ENCODE assay signal across 7 cellular contexts in genomic region chr7:141649137-141649864, GRCh38. TPM values are rescaled to one million over a fixed set of nuclear protein-coding genes. Genes with fewer than 3 reads are reported as not detected.
A peak's percentile ranks its signal among the peaks of the same experiment; 100 is the strongest.
DNase-seq lines count a peak whose midpoint lies in the region; ATAC-seq and TF ChIP-seq lines count a peak whose summit lies in the region.

No MANE protein-coding gene starts in this region.

- ATAC-seq in GM19438 (IDR thresholded peaks at IDR 0.05; ENCODE audit: low read depth, unreplicated experiment), result peak; percentile 81
- peak; percentile 77 for ATAC-seq in HG03025 (IDR thresholded peaks at IDR 0.05; ENCODE audit: low FRiP score, unreplicated experiment)
- peak; percentile 89 for ATAC-seq in stimulated activated memory B cell treated with anti-CD40 and anti-IgM and Interleukin-4, amounts not matched to agents 10 μg/mL and 1 μg/mL and 100 μg/mL, for 72 hours

- H3K9me3 ChIP-seq in ectodermal cell (ENCODE audit: control insufficient read depth, low read length), result no peaks in the 10 kb centered on the region

- CTCF ChIA-PET in HEK293T (lab: Yijun Ruan, JAX), result interaction anchor here (0.6 to 2.5 kb wide), 11 partner anchors 9 to 926 kb away, joined by 3 to 12 read pairs (median 4); no protein-coding TSS in a partner anchor

- H3K9me3 Mint-ChIP-seq in stimulated activated memory B cell treated with anti-CD40 and anti-IgM and Interleukin-4, amounts not matched to agents 10 μg/mL and 1 μg/mL and 100 μg/mL, for 72 hours, result no peaks in the 10 kb centered on the region

- H3K27ac ChIP-seq in ectodermal cell (ENCODE audit: insufficient read depth, low read depth, low read length, poor library complexity, severe bottlenecking), result peak overlapping the region; percentile 93

- H3K27ac Mint-ChIP-seq in stimulated activated memory B cell treated with anti-CD40 and anti-IgM and Interleukin-4, amounts not matched to agents 10 μg/mL and 1 μg/mL and 100 μg/mL, for 72 hours, result peak overlapping the region; percentile 89

- H3K27me3 ChIP-seq in ectodermal cell (ENCODE audit: control insufficient read depth, insufficient read depth, low read length, poor library complexity, severe bottlenecking), result no peaks in the 10 kb centered on the region

- H3K36me3 ChIP-seq in ectodermal cell (ENCODE audit: control insufficient read depth, insufficient read depth, low read length), result no peaks in the 10 kb centered on the region

- no peak for DNase-seq in HEK293T (ENCODE audit: extremely low spot score)
- no peak for DNase-seq in NOMO-1 treated with dmso at 0.1 percent for 144 hours (lab: John Stamatoyannopoulos, UW; ENCODE audit: unreplicated experiment)
- no peak for DNase-seq in nucleus accumbens (lab: John Stamatoyannopoulos, UW)

- no peak overlapping the region for H3K4me3 ChIP-seq in ectodermal cell (ENCODE audit: insufficient read depth, low read depth, low read length)

- peak overlapping the region; percentile 56 for H3K4me3 Mint-ChIP-seq in stimulated activated memory B cell treated with anti-CD40 and anti-IgM and Interleukin-4, amounts not matched to agents 10 μg/mL and 1 μg/mL and 100 μg/mL, for 72 hours

- H3K4me1 Mint-ChIP-seq in stimulated activated memory B cell treated with anti-CD40 and anti-IgM and Interleukin-4, amounts not matched to agents 10 μg/mL and 1 μg/mL and 100 μg/mL, for 72 hours, result peaks cover 31% of the 10 kb centered on the region

- H3K4me1 ChIP-seq in ectodermal cell (ENCODE audit: control insufficient read depth, insufficient read depth, low read length), result peaks cover 8% of the 10 kb centered on the region

- POLR2A ChIA-PET in HEK293T (lab: Yijun Ruan, JAX), result interaction anchor here (1.0 to 1.9 kb wide), 3 partner anchors 88 to 635 kb away, joined by 3 to 6 read pairs (median 4); partner anchors contain the start of genes MRPS33 and SSBP1

- 80 to 89% methylated on average over 8 of the region's 8 CpGs for WGBS in ectodermal cell, 2 experiments

- peaks cover 30% of the 10 kb centered on the region for H3K36me3 Mint-ChIP-seq in stimulated activated memory B cell treated with anti-CD40 and anti-IgM and Interleukin-4, amounts not matched to agents 10 μg/mL and 1 μg/mL and 100 μg/mL, for 72 hours

- H3K27me3 Mint-ChIP-seq in stimulated activated memory B cell treated with anti-CD40 and anti-IgM and Interleukin-4, amounts not matched to agents 10 μg/mL and 1 μg/mL and 100 μg/mL, for 72 hours, result no peaks in the 10 kb centered on the region

TF ChIP-seq in HEK293T, 16 proteins besides CTCF, POLR2A, EP300 and RAD21:
- TF ChIP-seq BHLHE40 (IDR thresholded peaks at IDR 0.05; ENCODE audit: borderline replicate concordance) (no peak), HDGF (IDR thresholded peaks at IDR 0.05; ENCODE audit: borderline replicate concordance) (no peak), FOXK2 (IDR thresholded peaks at IDR 0.05) (no peak), ZNF384 (IDR thresholded peaks at IDR 0.05) (no peak), TARDBP (IDR thresholded peaks at IDR 0.05) (no peak), CTBP1 (IDR thresholded peaks at IDR 0.05; ENCODE audit: borderline replicate concordance) (no peak), FOXM1 (IDR thresholded peaks at IDR 0.05; ENCODE audit: borderline replicate concordance) (no peak), PKNOX1 (IDR thresholded peaks at IDR 0.05) (no peak), ARNT (IDR thresholded peaks at IDR 0.05) (no peak), SP1 (IDR thresholded peaks at IDR 0.05) (no peak), ELF4 (IDR thresholded peaks at IDR 0.05) (no peak)

RNA-seq across cellular contexts. Expression of gene DENND11, which starts 52.7 kb away (rescaled TPM):
- polyA plus RNA-seq in ectodermal cell (2013, experiment 1 of 4), result 17.9 TPM
- polyA plus RNA-seq in ectodermal cell (2013, experiment 2 of 4), result 19.3 TPM
- 14.7 TPM for polyA plus RNA-seq in ectodermal cell (2013, experiment 3 of 4)
- 17.7 TPM for polyA plus RNA-seq in ectodermal cell (2013, experiment 4 of 4)

RNA-seq across cellular contexts. Expression of gene WEE2, which starts 58.9 kb away (rescaled TPM):
- polyA plus RNA-seq in ectodermal cell (2013, experiment 1 of 4), result not detected
- polyA plus RNA-seq in ectodermal cell (2013, experiment 2 of 4), result not detected
- polyA plus RNA-seq in ectodermal cell (2013, experiment 3 of 4), result not detected
- polyA plus RNA-seq in ectodermal cell (2013, experiment 4 of 4), result not detected
